Comparison of ENCODE assay signal across 32 cellular contexts in genomic region chr18:46727177-46727576, GRCh38. TPM values are rescaled to one million over a fixed set of nuclear protein-coding genes. Genes with fewer than 3 reads are reported as not detected.
"Had no signal": no experiment of that assay in that cellular context is flagged by ENCODE, and none has a peak within 500 bp of the region (broad histone marks: within the 10 kb centered on the region; RNA-seq: fewer than 3 reads in every experiment).

No MANE protein-coding gene starts in this region.

- H3K9me3 Mint-ChIP-seq: activated naive CD4-positive, alpha-beta T cell treated with anti-CD3 and anti-CD28 coated beads, Interleukin-2, amount 50 U/mL, for 24 hours; effector memory CD8-positive, alpha-beta T cell had no signal

- H3K4me3 Mint-ChIP-seq: activated CD4-positive, alpha-beta memory T cell treated with anti-CD3 and anti-CD28 coated beads for 36 hours; activated CD4-positive, alpha-beta T cell treated with anti-CD3 and anti-CD28 coated beads for 36 hours; activated CD4-positive, alpha-beta T cell treated with anti-CD3 and anti-CD28 coated beads, Interleukin-2, amount 10 ng/mL, durations not matched to agents 24 days and 14 days; activated CD8-positive, alpha-beta memory T cell treated with anti-CD3 and anti-CD28 coated beads, Interleukin-2, amount 10 ng/mL, durations not matched to agents 7 days and 5 days; activated CD8-positive, alpha-beta T cell treated with anti-CD3 and anti-CD28 coated beads, Interleukin-2, amount 10 ng/mL, durations not matched to agents 7 days and 5 days; activated naive CD4-positive, alpha-beta T cell treated with anti-CD3 and anti-CD28 coated beads for 36 hours; activated naive CD4-positive, alpha-beta T cell treated with anti-CD3 and anti-CD28 coated beads, Interleukin-2, amount 50 U/mL, for 24 hours; activated naive CD8-positive, alpha-beta T cell treated with anti-CD3 and anti-CD28 coated beads, Interleukin-2, amount 10 ng/mL, durations not matched to agents 7 days and 5 days; activated T-helper 1 cell treated with anti-CD3 and anti-CD28 coated beads, Interleukin-12 subunit alpha, Interleukin-12 subunit beta, Interleukin-2, Interleukin-4 antibody, amounts not matched to agents 30 ng/mL and 10 ng/mL and 1 ng/mL, durations not matched to agents 14 hours and 24 hours and 36 hours; brain; effector memory CD8-positive, alpha-beta T cell had no signal

- H3K4me3 ChIP-seq: ascending aorta, breast epithelium, cardiac muscle cell, esophagus squamous epithelium, gastroesophageal sphincter had no signal

- H3K27me3 ChIP-seq: ascending aorta, breast epithelium, cardiac muscle cell, esophagus squamous epithelium, gastroesophageal sphincter had no signal

- ATAC-seq: activated CD4-positive, alpha-beta T cell treated with anti-CD3 and anti-CD28 coated beads for 36 hours; activated CD8-positive, alpha-beta memory T cell treated with anti-CD3 and anti-CD28 coated beads, Interleukin-2, amount 10 ng/mL, durations not matched to agents 7 days and 5 days; activated CD8-positive, alpha-beta T cell treated with anti-CD3 and anti-CD28 coated beads, Interleukin-2, amount 10 ng/mL, durations not matched to agents 7 days and 5 days; effector memory CD8-positive, alpha-beta T cell; gastroesophageal sphincter had no signal

- H3K36me3 Mint-ChIP-seq: activated CD4-positive, alpha-beta memory T cell treated with anti-CD3 and anti-CD28 coated beads for 36 hours; activated CD8-positive, alpha-beta memory T cell treated with anti-CD3 and anti-CD28 coated beads, Interleukin-2, amount 10 ng/mL, durations not matched to agents 7 days and 5 days; activated naive CD8-positive, alpha-beta T cell treated with anti-CD3 and anti-CD28 coated beads, Interleukin-2, amount 10 ng/mL, durations not matched to agents 7 days and 5 days had no signal

- H3K4me1 ChIP-seq: ascending aorta, breast epithelium, esophagus squamous epithelium, gastroesophageal sphincter had no signal

- H3K27me3 Mint-ChIP-seq: activated CD4-positive, alpha-beta memory T cell treated with anti-CD3 and anti-CD28 coated beads for 36 hours; activated CD4-positive, alpha-beta T cell treated with anti-CD3 and anti-CD28 coated beads for 36 hours; activated CD4-positive, alpha-beta T cell treated with anti-CD3 and anti-CD28 coated beads, Interleukin-2, amount 10 ng/mL, durations not matched to agents 24 days and 14 days; activated CD8-positive, alpha-beta memory T cell treated with anti-CD3 and anti-CD28 coated beads, Interleukin-2, amount 10 ng/mL, durations not matched to agents 7 days and 5 days; brain had no signal

- H3K36me3 ChIP-seq: ascending aorta, breast epithelium, cardiac muscle cell, esophagus squamous epithelium, gastroesophageal sphincter had no signal

- DNase-seq: activated CD4-positive, alpha-beta memory T cell treated with anti-CD3 and anti-CD28 coated beads for 36 hours; activated CD4-positive, alpha-beta T cell treated with anti-CD3 and anti-CD28 coated beads for 36 hours; activated CD4-positive, alpha-beta T cell treated with anti-CD3 and anti-CD28 coated beads, Interleukin-2, amount 10 ng/mL, durations not matched to agents 24 days and 14 days; activated CD4-positive, CD25-positive, alpha-beta regulatory T cell; activated CD4-positive, CD25-positive, alpha-beta regulatory T cell treated with anti-CD3 and anti-CD28 coated beads, Interleukin-2, amount 50 U/mL, for 72 hours; activated CD8-positive, alpha-beta memory T cell treated with anti-CD3 and anti-CD28 coated beads, Interleukin-2, amount 10 ng/mL, durations not matched to agents 7 days and 5 days; activated CD8-positive, alpha-beta memory T cell treated with anti-CD3 and anti-CD28 coated beads, Interleukin-2, amount 50 U/mL, for 4 hours; activated CD8-positive, alpha-beta T cell treated with anti-CD3 and anti-CD28 coated beads, Interleukin-2, amount 10 ng/mL, durations not matched to agents 7 days and 5 days; activated effector memory CD4-positive, alpha-beta T cell treated with anti-CD3 and anti-CD28 coated beads, Interleukin-2, amount 50 U/mL, for 16 hours; activated naive CD4-positive, alpha-beta T cell treated with anti-CD3 and anti-CD28 coated beads for 36 hours; activated naive CD8-positive, alpha-beta T cell treated with anti-CD3 and anti-CD28 coated beads, Interleukin-2, amount 10 ng/mL, durations not matched to agents 7 days and 5 days; activated T-cell treated with anti-CD3 and anti-CD28 coated beads, Interleukin-2, amount 50 U/mL, for 1 hour; activated T-cell treated with anti-CD3 and anti-CD28 coated beads, Interleukin-2, amount 50 U/mL, for 48 hours; central memory CD4-positive, alpha-beta T cell; cortex of kidney; dermis blood vessel endothelial cell; effector CD4-positive, alpha-beta T cell; effector memory CD8-positive, alpha-beta T cell; esophagus squamous epithelium; foreskin melanocyte; T-helper 2 cell had no signal

- H3K4me1 Mint-ChIP-seq: activated CD4-positive, alpha-beta T cell treated with anti-CD3 and anti-CD28 coated beads for 36 hours; activated CD4-positive, alpha-beta T cell treated with anti-CD3 and anti-CD28 coated beads, Interleukin-2, amount 10 ng/mL, durations not matched to agents 24 days and 14 days; activated CD8-positive, alpha-beta memory T cell treated with anti-CD3 and anti-CD28 coated beads, Interleukin-2, amount 10 ng/mL, durations not matched to agents 7 days and 5 days; activated naive CD4-positive, alpha-beta T cell treated with anti-CD3 and anti-CD28 coated beads, Interleukin-2, amount 50 U/mL, for 24 hours; activated naive CD8-positive, alpha-beta T cell treated with anti-CD3 and anti-CD28 coated beads, Interleukin-2, amount 10 ng/mL, durations not matched to agents 7 days and 5 days; brain had no signal

- H3K27ac ChIP-seq: ascending aorta, breast epithelium, cardiac muscle cell, epithelial cell of prostate, esophagus squamous epithelium, gastroesophageal sphincter had no signal

- H3K27ac Mint-ChIP-seq: activated CD4-positive, alpha-beta memory T cell treated with anti-CD3 and anti-CD28 coated beads for 36 hours; activated CD4-positive, alpha-beta T cell treated with anti-CD3 and anti-CD28 coated beads for 36 hours; activated CD4-positive, alpha-beta T cell treated with anti-CD3 and anti-CD28 coated beads, Interleukin-2, amount 10 ng/mL, durations not matched to agents 24 days and 14 days; activated CD8-positive, alpha-beta memory T cell treated with anti-CD3 and anti-CD28 coated beads, Interleukin-2, amount 10 ng/mL, durations not matched to agents 7 days and 5 days; activated CD8-positive, alpha-beta T cell treated with anti-CD3 and anti-CD28 coated beads, Interleukin-2, amount 10 ng/mL, durations not matched to agents 7 days and 5 days; activated naive CD4-positive, alpha-beta T cell treated with anti-CD3 and anti-CD28 coated beads for 36 hours; activated naive CD4-positive, alpha-beta T cell treated with anti-CD3 and anti-CD28 coated beads, Interleukin-2, amount 50 U/mL, for 24 hours; activated naive CD8-positive, alpha-beta T cell treated with anti-CD3 and anti-CD28 coated beads, Interleukin-2, amount 10 ng/mL, durations not matched to agents 7 days and 5 days; activated T-helper 1 cell treated with anti-CD3 and anti-CD28 coated beads, Interleukin-12 subunit alpha, Interleukin-12 subunit beta, Interleukin-2, Interleukin-4 antibody, amounts not matched to agents 30 ng/mL and 10 ng/mL and 1 ng/mL, durations not matched to agents 14 hours and 24 hours and 36 hours; activated T-helper 2 cell treated with anti-CD3 and anti-CD28 coated beads, Interferon-gamma antibody, Interleukin-2, Interleukin-4, amounts not matched to agents 10 μg/mL and 5 μg/mL and 100 μg/mL, durations not matched to agents 14 hours and 24 hours and 36 hours; brain; effector memory CD8-positive, alpha-beta T cell had no signal

RNA-seq across cellular contexts. Expression of gene ST8SIA5, which starts 29.7 kb away (rescaled TPM):
- total RNA-seq: activated CD4-positive, alpha-beta memory T cell treated with anti-CD3 and anti-CD28 coated beads for 36 hours; activated CD4-positive, alpha-beta T cell treated with anti-CD3 and anti-CD28 coated beads for 36 hours; activated CD4-positive, alpha-beta T cell treated with anti-CD3 and anti-CD28 coated beads, Interleukin-2, amount 10 ng/mL, durations not matched to agents 24 days and 14 days; activated CD8-positive, alpha-beta memory T cell treated with anti-CD3 and anti-CD28 coated beads for 36 hours; activated CD8-positive, alpha-beta T cell treated with anti-CD3 and anti-CD28 coated beads, Interleukin-2, amount 10 ng/mL, durations not matched to agents 7 days and 5 days; activated naive CD4-positive, alpha-beta T cell treated with anti-CD3 and anti-CD28 coated beads for 36 hours; activated naive CD8-positive, alpha-beta T cell treated with anti-CD3 and anti-CD28 coated beads, Interleukin-2, amount 10 ng/mL, durations not matched to agents 7 days and 5 days; activated T-helper 1 cell treated with anti-CD3 and anti-CD28 coated beads, Interleukin-12 subunit alpha, Interleukin-12 subunit beta, Interleukin-2, Interleukin-4 antibody, amounts not matched to agents 30 ng/mL and 10 ng/mL and 1 ng/mL, durations not matched to agents 14 hours and 24 hours and 36 hours; cardiac muscle cell; dermis blood vessel endothelial cell; esophagus squamous epithelium; fibroblast of villous mesenchyme had no signal
